ENCODE assay signal across 24 cellular contexts in the genomic region with DNA sequence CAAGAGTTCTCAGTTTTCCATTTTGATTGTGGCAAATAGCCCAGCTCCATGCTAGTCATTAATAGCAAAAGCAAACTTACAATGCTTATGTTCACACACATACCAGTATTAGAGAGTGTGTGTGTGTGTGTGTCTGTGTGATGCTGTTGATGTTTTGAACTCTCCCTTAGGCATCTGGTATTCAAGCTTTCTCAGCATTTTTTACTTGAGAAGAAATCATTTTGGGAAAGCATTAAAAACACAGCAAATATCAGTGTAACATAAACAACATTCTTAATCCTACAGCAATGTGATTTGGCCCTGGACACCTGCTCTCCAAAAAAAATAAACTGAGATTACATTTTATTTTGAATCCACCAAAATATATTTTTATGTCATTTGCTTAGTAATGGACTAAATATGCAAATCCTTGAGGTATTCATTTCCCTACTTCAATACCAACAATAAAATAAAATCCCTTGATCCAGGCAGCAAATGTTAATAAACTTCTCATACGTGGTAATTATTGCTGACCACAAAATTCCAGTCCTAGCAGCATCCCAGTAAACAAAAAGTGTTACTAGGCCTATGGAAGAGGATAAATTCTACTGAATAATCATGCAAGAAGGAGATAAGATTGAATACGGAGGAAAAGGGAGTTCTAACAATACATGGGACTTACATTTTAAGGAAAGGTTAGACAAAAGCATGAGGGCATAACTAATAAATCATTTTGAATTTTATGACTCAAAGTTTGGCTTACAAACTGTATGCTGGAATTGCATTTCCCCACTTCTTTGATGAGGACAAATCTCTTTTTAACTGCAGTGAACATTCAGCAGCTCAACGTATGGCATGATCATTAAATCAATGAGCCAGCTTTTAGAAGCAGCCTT.
DNase-seq lines count a peak whose midpoint lies in the region; ATAC-seq and TF ChIP-seq lines count a peak whose summit lies in the region.
"Had no signal": no experiment of that assay in that cellular context is flagged by ENCODE, and none has a peak within 500 bp of the region (broad histone marks: within the 10 kb centered on the region; RNA-seq: fewer than 3 reads in every experiment).

No MANE protein-coding gene starts in this region.

- DNase-seq in EL (peak; percentile 26), NCI-H526 (lab: John Stamatoyannopoulos, UW) (peak; percentile 64 to 75), fibroblast of pulmonary artery (ENCODE audit: low read depth) (peak; percentile 24), retina (peak; percentile 3), RPMI8226 (no peak), brain microvascular endothelial cell (no peak)
- no peak for DNase-seq in activated T-helper 2 cell treated with anti-CD3 and anti-CD28 coated beads, Interferon-gamma antibody, Interleukin-2, Interleukin-4, amounts not matched to agents 10 μg/mL and 5 μg/mL and 100 μg/mL, durations not matched to agents 14 hours and 24 hours and 36 hours (ENCODE audit: low spot score)
- no peak for DNase-seq in stimulated activated naive CD8-positive, alpha-beta T cell treated with anti-CD3 and anti-CD28 coated beads, Interleukin-15, amount 100 ng/mL, for 72 hours
- DNase-seq: activated B cell treated with CpG ODN at 0.5 μM for 24 hours; activated CD4-positive, alpha-beta memory T cell treated with anti-CD3 and anti-CD28 coated beads, Interleukin-2, amount 10 ng/mL, durations not matched to agents 7 days and 5 days; activated effector memory CD4-positive, alpha-beta T cell treated with anti-CD3 and anti-CD28 coated beads, Interleukin-2, amount 50 U/mL, for 16 hours; Calu3; cortex of kidney; hippocampal formation; lower lobe of right lung; NCI-H1694; NCI-H2227 treated with DMSO at 0.1 percent for 48 hours; NCI-H82; occipital lobe; Right ventricle myocardium superior; trophoblast cell had no signal

- no peaks in the 10 kb centered on the region for H3K4me1 Mint-ChIP-seq in activated T-helper 2 cell treated with anti-CD3 and anti-CD28 coated beads, Interferon-gamma antibody, Interleukin-2, Interleukin-4, amounts not matched to agents 10 μg/mL and 5 μg/mL and 100 μg/mL, durations not matched to agents 14 hours and 24 hours and 36 hours (ENCODE audit: low read depth)
- H3K4me1 Mint-ChIP-seq in stimulated activated naive CD8-positive, alpha-beta T cell treated with anti-CD3 and anti-CD28 coated beads, Interleukin-15, amount 100 ng/mL, for 72 hours, result no peaks in the 10 kb centered on the region
- H3K4me1 Mint-ChIP-seq: activated B cell treated with CpG ODN at 0.5 μM for 24 hours; activated CD4-positive, alpha-beta memory T cell treated with anti-CD3 and anti-CD28 coated beads, Interleukin-2, amount 10 ng/mL, durations not matched to agents 7 days and 5 days had no signal

- H3K36me3 ChIP-seq in brain microvascular endothelial cell (replicated peaks), result no peaks in the 10 kb centered on the region
- H3K36me3 ChIP-seq: HAP-1, lower lobe of right lung had no signal

- H3K4me3 Mint-ChIP-seq in activated T-helper 2 cell treated with anti-CD3 and anti-CD28 coated beads, Interferon-gamma antibody, Interleukin-2, Interleukin-4, amounts not matched to agents 10 μg/mL and 5 μg/mL and 100 μg/mL, durations not matched to agents 14 hours and 24 hours and 36 hours (ENCODE audit: low read depth), result no peak overlapping the region
- no peak overlapping the region for H3K4me3 Mint-ChIP-seq in stimulated activated naive CD8-positive, alpha-beta T cell treated with anti-CD3 and anti-CD28 coated beads, Interleukin-15, amount 100 ng/mL, for 72 hours
- H3K4me3 Mint-ChIP-seq: activated B cell treated with CpG ODN at 0.5 μM for 24 hours; activated CD4-positive, alpha-beta memory T cell treated with anti-CD3 and anti-CD28 coated beads, Interleukin-2, amount 10 ng/mL, durations not matched to agents 7 days and 5 days had no signal

- no peak overlapping the region for H3K27ac Mint-ChIP-seq in activated T-helper 2 cell treated with anti-CD3 and anti-CD28 coated beads, Interferon-gamma antibody, Interleukin-2, Interleukin-4, amounts not matched to agents 10 μg/mL and 5 μg/mL and 100 μg/mL, durations not matched to agents 14 hours and 24 hours and 36 hours
- no peak overlapping the region for H3K27ac Mint-ChIP-seq in stimulated activated naive CD8-positive, alpha-beta T cell treated with anti-CD3 and anti-CD28 coated beads, Interleukin-15, amount 100 ng/mL, for 72 hours
- H3K27ac Mint-ChIP-seq: activated B cell treated with CpG ODN at 0.5 μM for 24 hours; activated CD4-positive, alpha-beta memory T cell treated with anti-CD3 and anti-CD28 coated beads, Interleukin-2, amount 10 ng/mL, durations not matched to agents 7 days and 5 days had no signal

- H3K27me3 Mint-ChIP-seq in activated T-helper 2 cell treated with anti-CD3 and anti-CD28 coated beads, Interferon-gamma antibody, Interleukin-2, Interleukin-4, amounts not matched to agents 10 μg/mL and 5 μg/mL and 100 μg/mL, durations not matched to agents 14 hours and 24 hours and 36 hours (ENCODE audit: low read depth), result no peaks in the 10 kb centered on the region
- H3K27me3 Mint-ChIP-seq in stimulated activated naive CD8-positive, alpha-beta T cell treated with anti-CD3 and anti-CD28 coated beads, Interleukin-15, amount 100 ng/mL, for 72 hours, result no peaks in the 10 kb centered on the region
- H3K27me3 Mint-ChIP-seq: activated B cell treated with CpG ODN at 0.5 μM for 24 hours; activated CD4-positive, alpha-beta memory T cell treated with anti-CD3 and anti-CD28 coated beads, Interleukin-2, amount 10 ng/mL, durations not matched to agents 7 days and 5 days had no signal

- no peaks in the 10 kb centered on the region for H3K36me3 Mint-ChIP-seq in activated T-helper 2 cell treated with anti-CD3 and anti-CD28 coated beads, Interferon-gamma antibody, Interleukin-2, Interleukin-4, amounts not matched to agents 10 μg/mL and 5 μg/mL and 100 μg/mL, durations not matched to agents 14 hours and 24 hours and 36 hours (ENCODE audit: low read depth)

- ATAC-seq in stimulated activated naive CD8-positive, alpha-beta T cell treated with anti-CD3 and anti-CD28 coated beads, Interleukin-15, amount 100 ng/mL, for 72 hours, result no peak
- ATAC-seq: K562, lower lobe of right lung had no signal

- no peaks in the 10 kb centered on the region for H3K9me3 Mint-ChIP-seq in activated T-helper 2 cell treated with anti-CD3 and anti-CD28 coated beads, Interferon-gamma antibody, Interleukin-2, Interleukin-4, amounts not matched to agents 10 μg/mL and 5 μg/mL and 100 μg/mL, durations not matched to agents 14 hours and 24 hours and 36 hours
- no peaks in the 10 kb centered on the region for H3K9me3 Mint-ChIP-seq in stimulated activated naive CD8-positive, alpha-beta T cell treated with anti-CD3 and anti-CD28 coated beads, Interleukin-15, amount 100 ng/mL, for 72 hours
- H3K9me3 Mint-ChIP-seq: activated CD4-positive, alpha-beta memory T cell treated with anti-CD3 and anti-CD28 coated beads, Interleukin-2, amount 10 ng/mL, durations not matched to agents 7 days and 5 days had no signal

- H3K27ac ChIP-seq in brain microvascular endothelial cell, result no peak overlapping the region
- H3K27ac ChIP-seq: C4-2B, lower lobe of right lung had no signal

- H3K4me3 ChIP-seq in fibroblast of pulmonary artery (replicated peaks; ENCODE audit: low read depth, low read length) (no peak overlapping the region), brain microvascular endothelial cell (ENCODE audit: low read depth, low read length) (no peak overlapping the region)
- H3K4me3 ChIP-seq: HAP-1, K562, lower lobe of right lung had no signal

- TF ChIP-seq CTCF in fibroblast of pulmonary artery (IDR thresholded peaks at IDR 0.05; ENCODE audit: low read length, missing control alignments), result no peak
- no peak for TF ChIP-seq CTCF in brain microvascular endothelial cell (IDR thresholded peaks at IDR 0.05; ENCODE audit: low read depth, low read length, missing control alignments)

- in situ Hi-C loops in brain microvascular endothelial cell (cut with HindIII; ENCODE audit: low pct_ligation_motif_present, low sequenced_read_pairs), result no loop called here

- intact Hi-C loops in activated T-helper 2 cell treated with anti-CD3 and anti-CD28 coated beads, Interferon-gamma antibody, Interleukin-2, Interleukin-4, amounts not matched to agents 10 μg/mL and 5 μg/mL and 100 μg/mL, durations not matched to agents 14 hours and 24 hours and 36 hours (cut with micrococcal nuclease), result no loop called here

- no peaks in the 10 kb centered on the region for H3K27me3 ChIP-seq in brain microvascular endothelial cell (replicated peaks)

Comparison
In these comparisons a context has a peak if more than half of its experiments do, and no peak if none do; other contexts are left out.
1. DNase-seq: peak in EL (single experiment), NCI-H526 (2 of 2), fibroblast of pulmonary artery (single experiment) and retina (single experiment); none in RPMI8226 (single experiment), activated T-helper 2 cell treated with anti-CD3 and anti-CD28 coated beads, Interferon-gamma antibody, Interleukin-2, Interleukin-4, amounts not matched to agents 10 μg/mL and 5 μg/mL and 100 μg/mL, durations not matched to agents 14 hours and 24 hours and 36 hours (single experiment), brain microvascular endothelial cell (single experiment) and stimulated activated naive CD8-positive, alpha-beta T cell treated with anti-CD3 and anti-CD28 coated beads, Interleukin-15, amount 100 ng/mL, for 72 hours (0 of 2).